In the genomic region with DNA sequence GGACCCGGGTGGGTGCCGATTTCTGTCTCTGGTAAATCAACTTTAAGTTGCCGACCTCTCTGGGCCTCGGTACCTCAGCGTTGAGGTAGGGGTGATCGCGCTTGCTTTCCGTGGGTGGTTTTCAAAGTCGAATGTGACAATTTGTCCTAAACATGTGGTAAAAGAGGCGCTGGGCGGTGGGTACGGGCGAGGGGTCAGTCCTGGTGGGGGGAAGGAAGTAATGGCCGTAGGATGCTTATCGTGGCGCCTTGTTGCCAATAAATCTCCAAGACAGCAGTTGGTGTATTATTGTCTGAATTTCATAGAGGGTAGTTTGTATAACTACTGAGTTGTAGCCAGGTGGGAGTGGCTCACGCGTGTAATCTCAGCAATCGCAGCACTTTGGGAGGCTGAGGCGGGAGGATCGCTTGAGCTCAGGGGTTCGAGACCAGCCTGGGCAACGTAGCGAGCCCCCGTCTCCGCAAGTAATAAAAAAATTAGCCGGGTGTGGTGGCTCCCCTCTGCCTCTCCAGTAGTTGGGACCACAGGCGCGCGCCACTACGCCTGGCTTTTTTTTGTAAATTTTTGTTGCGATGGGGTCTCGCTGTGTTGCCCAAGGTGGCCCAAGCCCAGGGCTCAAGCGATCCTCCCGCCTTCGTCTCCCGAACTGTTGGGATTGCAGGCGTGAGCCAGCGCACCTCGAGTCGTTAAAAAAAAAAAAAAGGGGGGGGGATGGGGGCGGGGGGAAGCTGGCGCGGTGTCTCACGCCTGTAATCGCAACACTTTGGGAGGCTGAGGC, we compare ENCODE assay signal across 1 cellular context.
TF ChIP-seq lines count a peak whose summit lies in the region.

No MANE protein-coding gene starts in this region.

TF ChIP-seq in K562, 482 proteins besides CTCF, POLR2A, EP300 and RAD21 (continues in another document):
- TF ChIP-seq ELF2 (CRISPR knock-in tag; IDR thresholded peaks at IDR 0.05) (no peak), SMARCA5 (IDR thresholded peaks at IDR 0.05) (no peak), HINFP (tag; conservative IDR thresholded peaks at IDR 0.05; ENCODE audit: low read depth) (no peak), FOXK2 (conservative IDR thresholded peaks at IDR 0.05 in 1 of 2, IDR thresholded peaks at IDR 0.05 in 1 of 2; ENCODE audit: low read depth in 2 of 2) (0 out of 4 replicates have a peak, but pooled peaks of 1 of the 2 experiments have one; percentile 13), DACH1 (IDR thresholded peaks at IDR 0.05; ENCODE audit: partially characterized antibody) (no peak), ZMIZ1 (IDR thresholded peaks at IDR 0.05; ENCODE audit: low read depth in 2 of 2, low read length in 2 of 2) (no peak), CHD1 (IDR thresholded peaks at IDR 0.05; ENCODE audit: low read length) (no peak), KLF16 (IDR thresholded peaks at IDR 0.05) (no peak), E2F3 (CRISPR knock-in tag; IDR thresholded peaks at IDR 0.05) (no peak), CBFB (CRISPR knock-in tag; IDR thresholded peaks at IDR 0.05) (0 out of 2 replicates have a peak, but pooled peaks have one; percentile 9), CEBPG (CRISPR knock-in tag; IDR thresholded peaks at IDR 0.05) (no peak), CEBPG (tag; conservative IDR thresholded peaks at IDR 0.05 in 1 of 2, IDR thresholded peaks at IDR 0.05 in 1 of 2) (no peak), ZNF140 (CRISPR knock-in tag; IDR thresholded peaks at IDR 0.05) (no peak), ZNF133 (CRISPR knock-in tag; IDR thresholded peaks at IDR 0.05) (no peak), ZNF398 (CRISPR knock-in tag; IDR thresholded peaks at IDR 0.05) (no peak), RBM22 (IDR thresholded peaks at IDR 0.05; ENCODE audit: low read depth, low read length, poor library complexity, severe bottlenecking) (no peak), ASH1L (IDR thresholded peaks at IDR 0.05; ENCODE audit: borderline replicate concordance, low read depth, partially characterized antibody) (no peak), EHMT2 (IDR thresholded peaks at IDR 0.05) (no peak), SMAD4 (CRISPR knock-in tag; conservative IDR thresholded peaks at IDR 0.05) (0 out of 2 replicates have a peak, but pooled peaks have one; percentile 6), ZNF274 (IDR thresholded peaks at IDR 0.05; ENCODE audit: borderline replicate concordance, low read depth, low read length) (no peak), CBX1 (IDR thresholded peaks at IDR 0.05; ENCODE audit: low read depth) (peak; percentile 21; the same call in 1 of the 2 replicates), ZNF263 (CRISPR knock-in tag; IDR thresholded peaks at IDR 0.05; ENCODE audit: borderline replicate concordance) (no peak), PML (IDR thresholded peaks at IDR 0.05; ENCODE audit: low read length) (no peak), ZNF589 (CRISPR knock-in tag; IDR thresholded peaks at IDR 0.05; ENCODE audit: low read depth) (0 out of 2 replicates have a peak, but pooled peaks have one; percentile 33), CEBPB (tag; IDR thresholded peaks at IDR 0.05) (no peak), MEIS2 (IDR thresholded peaks at IDR 0.05; ENCODE audit: partially characterized antibody) (peak; percentile 81), SMARCE1 (IDR thresholded peaks at IDR 0.05) (peak; percentile 80), ZNF444 (CRISPR knock-in tag; IDR thresholded peaks at IDR 0.05) (no peak), PCBP1 (IDR thresholded peaks at IDR 0.05; ENCODE audit: low read depth, low read length, poor library complexity, severe bottlenecking) (peak; percentile 20), ZNF174 (CRISPR knock-in tag; IDR thresholded peaks at IDR 0.05) (no peak), ADNP (tag; IDR thresholded peaks at IDR 0.05) (peak; percentile 68), ZNF347 (CRISPR knock-in tag; IDR thresholded peaks at IDR 0.05; ENCODE audit: low read depth) (no peak), VEZF1 (CRISPR knock-in tag; IDR thresholded peaks at IDR 0.05) (peak; percentile 62), ZNF217 (CRISPR knock-in tag; IDR thresholded peaks at IDR 0.05) (no peak), MTA3 (IDR thresholded peaks at IDR 0.05; ENCODE audit: borderline replicate concordance) (no peak), TAF1 (IDR thresholded peaks at IDR 0.05; ENCODE audit: control insufficient read depth, extremely low read depth, insufficient read depth, low read length, severe bottlenecking) (no peak), FOXP1 (CRISPR knock-in tag; IDR thresholded peaks at IDR 0.05) (no peak), NONO (IDR thresholded peaks at IDR 0.05; ENCODE audit: low read depth in 2 of 2, low read length in 1 of 2) (no peak), BRD4 (IDR thresholded peaks at IDR 0.05) (no peak), FIP1L1 (IDR thresholded peaks at IDR 0.05; ENCODE audit: low read depth, low read length, poor library complexity, severe bottlenecking) (peak; percentile 19), PCBP2 (IDR thresholded peaks at IDR 0.05; ENCODE audit: low read depth, low read length, poor library complexity, severe bottlenecking) (no peak)
- TF ChIP-seq, protein P1, sequence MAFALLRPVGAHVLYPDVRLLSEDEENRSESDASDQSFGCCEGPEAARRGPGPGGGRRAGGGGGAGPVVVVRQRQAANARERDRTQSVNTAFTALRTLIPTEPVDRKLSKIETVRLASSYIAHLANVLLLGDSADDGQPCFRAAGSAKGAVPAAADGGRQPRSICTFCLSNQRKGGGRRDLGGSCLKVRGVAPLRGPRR (CRISPR knock-in tag; IDR thresholded peaks at IDR 0.05), result no peak
- TF ChIP-seq, protein P2, sequence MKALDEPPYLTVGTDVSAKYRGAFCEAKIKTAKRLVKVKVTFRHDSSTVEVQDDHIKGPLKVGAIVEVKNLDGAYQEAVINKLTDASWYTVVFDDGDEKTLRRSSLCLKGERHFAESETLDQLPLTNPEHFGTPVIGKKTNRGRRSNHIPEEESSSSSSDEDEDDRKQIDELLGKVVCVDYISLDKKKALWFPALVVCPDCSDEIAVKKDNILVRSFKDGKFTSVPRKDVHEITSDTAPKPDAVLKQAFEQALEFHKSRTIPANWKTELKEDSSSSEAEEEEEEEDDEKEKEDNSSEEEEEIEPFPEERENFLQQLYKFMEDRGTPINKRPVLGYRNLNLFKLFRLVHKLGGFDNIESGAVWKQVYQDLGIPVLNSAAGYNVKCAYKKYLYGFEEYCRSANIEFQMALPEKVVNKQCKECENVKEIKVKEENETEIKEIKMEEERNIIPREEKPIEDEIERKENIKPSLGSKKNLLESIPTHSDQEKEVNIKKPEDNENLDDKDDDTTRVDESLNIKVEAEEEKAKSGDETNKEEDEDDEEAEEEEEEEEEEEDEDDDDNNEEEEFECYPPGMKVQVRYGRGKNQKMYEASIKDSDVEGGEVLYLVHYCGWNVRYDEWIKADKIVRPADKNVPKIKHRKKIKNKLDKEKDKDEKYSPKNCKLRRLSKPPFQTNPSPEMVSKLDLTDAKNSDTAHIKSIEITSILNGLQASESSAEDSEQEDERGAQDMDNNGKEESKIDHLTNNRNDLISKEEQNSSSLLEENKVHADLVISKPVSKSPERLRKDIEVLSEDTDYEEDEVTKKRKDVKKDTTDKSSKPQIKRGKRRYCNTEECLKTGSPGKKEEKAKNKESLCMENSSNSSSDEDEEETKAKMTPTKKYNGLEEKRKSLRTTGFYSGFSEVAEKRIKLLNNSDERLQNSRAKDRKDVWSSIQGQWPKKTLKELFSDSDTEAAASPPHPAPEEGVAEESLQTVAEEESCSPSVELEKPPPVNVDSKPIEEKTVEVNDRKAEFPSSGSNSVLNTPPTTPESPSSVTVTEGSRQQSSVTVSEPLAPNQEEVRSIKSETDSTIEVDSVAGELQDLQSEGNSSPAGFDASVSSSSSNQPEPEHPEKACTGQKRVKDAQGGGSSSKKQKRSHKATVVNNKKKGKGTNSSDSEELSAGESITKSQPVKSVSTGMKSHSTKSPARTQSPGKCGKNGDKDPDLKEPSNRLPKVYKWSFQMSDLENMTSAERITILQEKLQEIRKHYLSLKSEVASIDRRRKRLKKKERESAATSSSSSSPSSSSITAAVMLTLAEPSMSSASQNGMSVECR (CRISPR knock-in tag; IDR thresholded peaks at IDR 0.05), result 0 out of 2 replicates have a peak, but pooled peaks have one; percentile 39
- TF ChIP-seq, protein P3, sequence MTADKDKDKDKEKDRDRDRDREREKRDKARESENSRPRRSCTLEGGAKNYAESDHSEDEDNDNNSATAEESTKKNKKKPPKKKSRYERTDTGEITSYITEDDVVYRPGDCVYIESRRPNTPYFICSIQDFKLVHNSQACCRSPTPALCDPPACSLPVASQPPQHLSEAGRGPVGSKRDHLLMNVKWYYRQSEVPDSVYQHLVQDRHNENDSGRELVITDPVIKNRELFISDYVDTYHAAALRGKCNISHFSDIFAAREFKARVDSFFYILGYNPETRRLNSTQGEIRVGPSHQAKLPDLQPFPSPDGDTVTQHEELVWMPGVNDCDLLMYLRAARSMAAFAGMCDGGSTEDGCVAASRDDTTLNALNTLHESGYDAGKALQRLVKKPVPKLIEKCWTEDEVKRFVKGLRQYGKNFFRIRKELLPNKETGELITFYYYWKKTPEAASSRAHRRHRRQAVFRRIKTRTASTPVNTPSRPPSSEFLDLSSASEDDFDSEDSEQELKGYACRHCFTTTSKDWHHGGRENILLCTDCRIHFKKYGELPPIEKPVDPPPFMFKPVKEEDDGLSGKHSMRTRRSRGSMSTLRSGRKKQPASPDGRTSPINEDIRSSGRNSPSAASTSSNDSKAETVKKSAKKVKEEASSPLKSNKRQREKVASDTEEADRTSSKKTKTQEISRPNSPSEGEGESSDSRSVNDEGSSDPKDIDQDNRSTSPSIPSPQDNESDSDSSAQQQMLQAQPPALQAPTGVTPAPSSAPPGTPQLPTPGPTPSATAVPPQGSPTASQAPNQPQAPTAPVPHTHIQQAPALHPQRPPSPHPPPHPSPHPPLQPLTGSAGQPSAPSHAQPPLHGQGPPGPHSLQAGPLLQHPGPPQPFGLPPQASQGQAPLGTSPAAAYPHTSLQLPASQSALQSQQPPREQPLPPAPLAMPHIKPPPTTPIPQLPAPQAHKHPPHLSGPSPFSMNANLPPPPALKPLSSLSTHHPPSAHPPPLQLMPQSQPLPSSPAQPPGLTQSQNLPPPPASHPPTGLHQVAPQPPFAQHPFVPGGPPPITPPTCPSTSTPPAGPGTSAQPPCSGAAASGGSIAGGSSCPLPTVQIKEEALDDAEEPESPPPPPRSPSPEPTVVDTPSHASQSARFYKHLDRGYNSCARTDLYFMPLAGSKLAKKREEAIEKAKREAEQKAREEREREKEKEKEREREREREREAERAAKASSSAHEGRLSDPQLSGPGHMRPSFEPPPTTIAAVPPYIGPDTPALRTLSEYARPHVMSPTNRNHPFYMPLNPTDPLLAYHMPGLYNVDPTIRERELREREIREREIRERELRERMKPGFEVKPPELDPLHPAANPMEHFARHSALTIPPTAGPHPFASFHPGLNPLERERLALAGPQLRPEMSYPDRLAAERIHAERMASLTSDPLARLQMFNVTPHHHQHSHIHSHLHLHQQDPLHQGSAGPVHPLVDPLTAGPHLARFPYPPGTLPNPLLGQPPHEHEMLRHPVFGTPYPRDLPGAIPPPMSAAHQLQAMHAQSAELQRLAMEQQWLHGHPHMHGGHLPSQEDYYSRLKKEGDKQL (CRISPR knock-in tag; IDR thresholded peaks at IDR 0.05; ENCODE audit: borderline replicate concordance), result no peak
